ENCODE assay signal across 2 cellular contexts in the genomic region with DNA sequence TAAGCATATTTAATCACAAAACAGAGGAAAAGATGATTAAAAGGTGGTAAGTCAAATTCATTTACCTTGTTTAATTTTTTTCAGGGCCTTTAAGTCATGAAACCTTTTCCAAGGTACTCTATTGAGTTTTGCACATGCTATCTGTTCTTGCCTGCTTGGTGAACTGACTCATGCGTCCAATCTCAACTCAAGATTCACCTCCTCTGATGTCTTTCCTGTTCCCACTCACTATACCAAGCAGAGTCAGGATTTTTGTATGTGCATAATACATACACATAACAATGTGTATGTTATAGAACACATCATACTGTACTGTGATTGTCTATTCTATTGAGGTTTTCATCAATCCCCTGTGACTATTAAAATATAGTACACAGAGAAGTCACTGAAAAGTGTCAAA.
TF ChIP-seq lines count a peak whose summit lies in the region.

No MANE protein-coding gene starts in this region.

TF ChIP-seq in GM23338, 12 proteins besides CTCF, POLR2A, EP300 and RAD21 (continues in another document):
- TF ChIP-seq, protein P1, sequence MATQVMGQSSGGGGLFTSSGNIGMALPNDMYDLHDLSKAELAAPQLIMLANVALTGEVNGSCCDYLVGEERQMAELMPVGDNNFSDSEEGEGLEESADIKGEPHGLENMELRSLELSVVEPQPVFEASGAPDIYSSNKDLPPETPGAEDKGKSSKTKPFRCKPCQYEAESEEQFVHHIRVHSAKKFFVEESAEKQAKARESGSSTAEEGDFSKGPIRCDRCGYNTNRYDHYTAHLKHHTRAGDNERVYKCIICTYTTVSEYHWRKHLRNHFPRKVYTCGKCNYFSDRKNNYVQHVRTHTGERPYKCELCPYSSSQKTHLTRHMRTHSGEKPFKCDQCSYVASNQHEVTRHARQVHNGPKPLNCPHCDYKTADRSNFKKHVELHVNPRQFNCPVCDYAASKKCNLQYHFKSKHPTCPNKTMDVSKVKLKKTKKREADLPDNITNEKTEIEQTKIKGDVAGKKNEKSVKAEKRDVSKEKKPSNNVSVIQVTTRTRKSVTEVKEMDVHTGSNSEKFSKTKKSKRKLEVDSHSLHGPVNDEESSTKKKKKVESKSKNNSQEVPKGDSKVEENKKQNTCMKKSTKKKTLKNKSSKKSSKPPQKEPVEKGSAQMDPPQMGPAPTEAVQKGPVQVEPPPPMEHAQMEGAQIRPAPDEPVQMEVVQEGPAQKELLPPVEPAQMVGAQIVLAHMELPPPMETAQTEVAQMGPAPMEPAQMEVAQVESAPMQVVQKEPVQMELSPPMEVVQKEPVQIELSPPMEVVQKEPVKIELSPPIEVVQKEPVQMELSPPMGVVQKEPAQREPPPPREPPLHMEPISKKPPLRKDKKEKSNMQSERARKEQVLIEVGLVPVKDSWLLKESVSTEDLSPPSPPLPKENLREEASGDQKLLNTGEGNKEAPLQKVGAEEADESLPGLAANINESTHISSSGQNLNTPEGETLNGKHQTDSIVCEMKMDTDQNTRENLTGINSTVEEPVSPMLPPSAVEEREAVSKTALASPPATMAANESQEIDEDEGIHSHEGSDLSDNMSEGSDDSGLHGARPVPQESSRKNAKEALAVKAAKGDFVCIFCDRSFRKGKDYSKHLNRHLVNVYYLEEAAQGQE (IDR thresholded peaks at IDR 0.05; ENCODE audit: unreplicated experiment) = no peak
- TF ChIP-seq, protein P2, sequence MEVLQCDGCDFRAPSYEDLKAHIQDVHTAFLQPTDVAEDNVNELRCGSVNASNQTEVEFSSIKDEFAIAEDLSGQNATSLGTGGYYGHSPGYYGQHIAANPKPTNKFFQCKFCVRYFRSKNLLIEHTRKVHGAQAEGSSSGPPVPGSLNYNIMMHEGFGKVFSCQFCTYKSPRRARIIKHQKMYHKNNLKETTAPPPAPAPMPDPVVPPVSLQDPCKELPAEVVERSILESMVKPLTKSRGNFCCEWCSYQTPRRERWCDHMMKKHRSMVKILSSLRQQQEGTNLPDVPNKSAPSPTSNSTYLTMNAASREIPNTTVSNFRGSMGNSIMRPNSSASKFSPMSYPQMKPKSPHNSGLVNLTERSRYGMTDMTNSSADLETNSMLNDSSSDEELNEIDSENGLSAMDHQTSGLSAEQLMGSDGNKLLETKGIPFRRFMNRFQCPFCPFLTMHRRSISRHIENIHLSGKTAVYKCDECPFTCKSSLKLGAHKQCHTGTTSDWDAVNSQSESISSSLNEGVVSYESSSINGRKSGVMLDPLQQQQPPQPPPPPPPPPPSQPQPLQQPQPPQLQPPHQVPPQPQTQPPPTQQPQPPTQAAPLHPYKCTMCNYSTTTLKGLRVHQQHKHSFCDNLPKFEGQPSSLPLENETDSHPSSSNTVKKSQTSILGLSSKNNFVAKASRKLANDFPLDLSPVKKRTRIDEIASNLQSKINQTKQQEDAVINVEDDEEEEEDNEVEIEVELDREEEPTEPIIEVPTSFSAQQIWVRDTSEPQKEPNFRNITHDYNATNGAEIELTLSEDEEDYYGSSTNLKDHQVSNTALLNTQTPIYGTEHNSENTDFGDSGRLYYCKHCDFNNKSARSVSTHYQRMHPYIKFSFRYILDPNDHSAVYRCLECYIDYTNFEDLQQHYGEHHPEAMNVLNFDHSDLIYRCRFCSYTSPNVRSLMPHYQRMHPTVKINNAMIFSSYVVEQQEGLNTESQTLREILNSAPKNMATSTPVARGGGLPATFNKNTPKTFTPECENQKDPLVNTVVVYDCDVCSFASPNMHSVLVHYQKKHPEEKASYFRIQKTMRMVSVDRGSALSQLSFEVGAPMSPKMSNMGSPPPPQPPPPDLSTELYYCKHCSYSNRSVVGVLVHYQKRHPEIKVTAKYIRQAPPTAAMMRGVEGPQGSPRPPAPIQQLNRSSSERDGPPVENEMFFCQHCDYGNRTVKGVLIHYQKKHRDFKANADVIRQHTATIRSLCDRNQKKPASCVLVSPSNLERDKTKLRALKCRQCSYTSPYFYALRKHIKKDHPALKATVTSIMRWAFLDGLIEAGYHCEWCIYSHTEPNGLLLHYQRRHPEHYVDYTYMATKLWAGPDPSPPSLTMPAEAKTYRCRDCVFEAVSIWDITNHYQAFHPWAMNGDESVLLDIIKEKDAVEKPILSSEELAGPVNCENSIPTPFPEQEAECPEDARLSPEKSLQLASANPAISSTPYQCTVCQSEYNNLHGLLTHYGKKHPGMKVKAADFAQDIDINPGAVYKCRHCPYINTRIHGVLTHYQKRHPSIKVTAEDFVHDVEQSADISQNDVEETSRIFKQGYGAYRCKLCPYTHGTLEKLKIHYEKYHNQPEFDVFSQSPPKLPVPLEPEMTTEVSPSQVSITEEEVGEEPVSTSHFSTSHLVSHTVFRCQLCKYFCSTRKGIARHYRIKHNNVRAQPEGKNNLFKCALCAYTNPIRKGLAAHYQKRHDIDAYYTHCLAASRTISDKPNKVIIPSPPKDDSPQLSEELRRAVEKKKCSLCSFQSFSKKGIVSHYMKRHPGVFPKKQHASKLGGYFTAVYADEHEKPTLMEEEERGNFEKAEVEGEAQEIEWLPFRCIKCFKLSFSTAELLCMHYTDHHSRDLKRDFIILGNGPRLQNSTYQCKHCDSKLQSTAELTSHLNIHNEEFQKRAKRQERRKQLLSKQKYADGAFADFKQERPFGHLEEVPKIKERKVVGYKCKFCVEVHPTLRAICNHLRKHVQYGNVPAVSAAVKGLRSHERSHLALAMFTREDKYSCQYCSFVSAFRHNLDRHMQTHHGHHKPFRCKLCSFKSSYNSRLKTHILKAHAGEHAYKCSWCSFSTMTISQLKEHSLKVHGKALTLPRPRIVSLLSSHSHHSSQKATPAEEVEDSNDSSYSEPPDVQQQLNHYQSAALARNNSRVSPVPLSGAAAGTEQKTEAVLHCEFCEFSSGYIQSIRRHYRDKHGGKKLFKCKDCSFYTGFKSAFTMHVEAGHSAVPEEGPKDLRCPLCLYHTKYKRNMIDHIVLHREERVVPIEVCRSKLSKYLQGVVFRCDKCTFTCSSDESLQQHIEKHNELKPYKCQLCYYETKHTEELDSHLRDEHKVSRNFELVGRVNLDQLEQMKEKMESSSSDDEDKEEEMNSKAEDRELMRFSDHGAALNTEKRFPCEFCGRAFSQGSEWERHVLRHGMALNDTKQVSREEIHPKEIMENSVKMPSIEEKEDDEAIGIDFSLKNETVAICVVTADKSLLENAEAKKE (CRISPR knock-in tag; IDR thresholded peaks at IDR 0.05) = no peak
- TF ChIP-seq ZNF114 (CRISPR knock-in tag; IDR thresholded peaks at IDR 0.05) (no peak), POLR2AphosphoS5 (IDR thresholded peaks at IDR 0.05; ENCODE audit: low read depth) (no peak), EZH2phosphoT487 (IDR thresholded peaks at IDR 0.05; ENCODE audit: unreplicated experiment) (no peak), EZH2 (IDR thresholded peaks at IDR 0.05; ENCODE audit: low read depth, unreplicated experiment) (no peak), CREB1 (CRISPR knock-in tag; IDR thresholded peaks at IDR 0.05; ENCODE audit: low read depth) (no peak), JUNB (IDR thresholded peaks at IDR 0.05; ENCODE audit: unreplicated experiment) (no peak), NANOG (IDR thresholded peaks at IDR 0.05; ENCODE audit: borderline replicate concordance) (no peak), ZNF331 (CRISPR knock-in tag; IDR thresholded peaks at IDR 0.05; ENCODE audit: low read depth) (no peak)

TF ChIP-seq in K562, 482 proteins besides CTCF, POLR2A, EP300 and RAD21:
- TF ChIP-seq HDAC2 (IDR thresholded peaks at IDR 0.05) (no peak), ADNP (tag; IDR thresholded peaks at IDR 0.05) (no peak), SOX6 (IDR thresholded peaks at IDR 0.05) (no peak), CBX8 (IDR thresholded peaks at IDR 0.05; ENCODE audit: borderline replicate concordance, extremely low read depth, low read depth, low read length, poor library complexity, severe bottlenecking) (no peak), NCOR1 (IDR thresholded peaks at IDR 0.05) (no peak), HCFC1 (IDR thresholded peaks at IDR 0.05; ENCODE audit: low read depth, low read length) (no peak), NR3C1 (CRISPR knock-in tag; IDR thresholded peaks at IDR 0.05) (no peak)
- TF ChIP-seq, protein P3, sequence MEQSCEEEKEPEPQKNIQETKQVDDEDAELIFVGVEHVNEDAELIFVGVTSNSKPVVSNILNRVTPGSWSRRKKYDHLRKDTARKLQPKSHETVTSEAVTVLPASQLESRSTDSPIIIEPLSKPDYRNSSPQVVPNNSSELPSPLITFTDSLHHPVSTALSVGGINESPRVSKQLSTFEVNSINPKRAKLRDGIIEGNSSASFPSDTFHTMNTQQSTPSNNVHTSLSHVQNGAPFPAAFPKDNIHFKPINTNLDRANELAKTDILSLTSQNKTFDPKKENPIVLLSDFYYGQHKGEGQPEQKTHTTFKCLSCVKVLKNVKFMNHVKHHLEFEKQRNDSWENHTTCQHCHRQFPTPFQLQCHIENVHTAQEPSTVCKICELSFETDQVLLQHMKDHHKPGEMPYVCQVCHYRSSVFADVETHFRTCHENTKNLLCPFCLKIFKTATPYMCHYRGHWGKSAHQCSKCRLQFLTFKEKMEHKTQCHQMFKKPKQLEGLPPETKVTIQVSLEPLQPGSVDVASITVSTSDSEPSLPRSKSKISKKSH (CRISPR knock-in tag; IDR thresholded peaks at IDR 0.05) = no peak
- TF ChIP-seq, protein P4, sequence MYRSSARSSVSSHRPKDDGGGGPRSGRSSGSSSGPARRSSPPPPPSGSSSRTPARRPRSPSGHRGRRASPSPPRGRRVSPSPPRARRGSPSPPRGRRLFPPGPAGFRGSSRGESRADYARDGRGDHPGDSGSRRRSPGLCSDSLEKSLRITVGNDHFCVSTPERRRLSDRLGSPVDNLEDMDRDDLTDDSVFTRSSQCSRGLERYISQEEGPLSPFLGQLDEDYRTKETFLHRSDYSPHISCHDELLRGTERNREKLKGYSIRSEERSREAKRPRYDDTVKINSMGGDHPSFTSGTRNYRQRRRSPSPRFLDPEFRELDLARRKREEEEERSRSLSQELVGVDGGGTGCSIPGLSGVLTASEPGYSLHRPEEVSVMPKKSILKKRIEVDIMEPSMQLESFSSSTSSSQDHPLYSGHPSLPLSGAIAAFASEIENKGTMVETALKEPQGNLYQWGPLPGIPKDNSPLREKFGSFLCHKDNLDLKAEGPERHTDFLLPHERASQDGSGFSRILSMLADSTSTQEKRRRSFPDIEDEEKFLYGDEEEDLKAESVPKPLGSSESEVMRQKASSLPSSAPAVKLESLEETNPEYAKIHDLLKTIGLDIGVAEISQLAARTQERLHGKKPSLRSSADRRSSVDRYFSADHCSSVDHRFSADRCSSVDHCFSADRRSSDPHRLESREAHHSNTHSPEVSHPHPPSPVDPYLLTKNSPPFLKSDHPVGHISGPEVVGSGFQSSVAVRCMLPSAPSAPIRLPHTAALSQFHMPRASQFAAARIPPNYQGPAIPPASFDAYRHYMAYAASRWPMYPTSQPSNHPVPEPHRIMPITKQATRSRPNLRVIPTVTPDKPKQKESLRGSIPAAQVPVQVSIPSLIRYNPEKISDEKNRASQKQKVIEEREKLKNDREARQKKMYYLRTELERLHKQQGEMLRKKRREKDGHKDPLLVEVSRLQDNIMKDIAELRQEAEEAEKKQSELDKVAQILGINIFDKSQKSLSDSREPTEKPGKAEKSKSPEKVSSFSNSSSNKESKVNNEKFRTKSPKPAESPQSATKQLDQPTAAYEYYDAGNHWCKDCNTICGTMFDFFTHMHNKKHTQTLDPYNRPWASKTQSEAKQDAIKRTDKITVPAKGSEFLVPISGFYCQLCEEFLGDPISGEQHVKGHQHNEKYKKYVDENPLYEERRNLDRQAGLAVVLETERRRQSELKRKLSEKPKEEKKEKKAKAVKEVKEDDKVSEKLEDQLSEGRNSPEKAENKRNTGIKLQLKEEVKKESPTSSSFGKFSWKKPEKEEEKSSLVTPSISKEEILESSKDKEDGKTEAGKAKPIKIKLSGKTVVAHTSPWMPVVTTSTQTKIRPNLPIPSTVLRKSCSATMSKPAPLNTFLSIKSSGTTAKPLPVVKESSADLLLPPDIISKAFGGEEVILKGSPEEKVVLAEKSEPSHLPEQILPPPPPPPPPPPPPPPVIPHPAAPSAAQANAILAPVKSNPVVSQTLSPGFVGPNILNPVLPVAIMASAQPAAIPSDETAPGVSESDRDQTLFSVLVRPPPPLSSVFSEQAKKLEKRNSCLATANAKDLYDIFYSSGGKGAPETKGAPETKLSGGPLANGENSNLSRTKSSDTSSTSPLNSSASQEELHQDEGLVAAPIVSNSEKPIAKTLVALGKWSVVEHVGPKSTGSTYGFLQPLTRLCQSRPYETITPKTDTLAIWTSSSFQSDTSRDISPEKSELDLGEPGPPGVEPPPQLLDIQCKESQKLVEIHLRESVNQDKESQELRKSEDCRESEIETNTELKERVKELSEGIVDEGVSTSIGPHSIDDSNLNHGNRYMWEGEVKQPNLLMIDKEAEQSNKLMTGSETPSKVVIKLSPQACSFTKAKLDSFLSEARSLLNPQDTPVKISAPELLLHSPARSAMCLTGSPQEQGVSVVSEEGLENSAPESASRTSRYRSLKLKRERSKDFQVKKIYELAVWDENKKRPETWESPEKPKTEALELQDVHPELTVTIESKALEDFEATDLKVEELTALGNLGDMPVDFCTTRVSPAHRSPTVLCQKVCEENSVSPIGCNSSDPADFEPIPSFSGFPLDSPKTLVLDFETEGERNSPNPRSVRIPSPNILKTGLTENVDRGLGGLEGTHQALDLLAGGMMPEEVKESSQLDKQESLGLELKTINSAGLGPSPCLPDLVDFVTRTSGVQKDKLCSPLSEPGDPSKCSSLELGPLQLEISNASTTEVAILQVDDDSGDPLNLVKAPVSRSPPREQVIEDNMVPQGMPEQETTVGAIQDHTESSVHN (IDR thresholded peaks at IDR 0.05; ENCODE audit: borderline replicate concordance in 1 of 2, low read depth in 1 of 2) = no peak
